Comparison of ENCODE assay signal across 9 cellular contexts in the genomic region with DNA sequence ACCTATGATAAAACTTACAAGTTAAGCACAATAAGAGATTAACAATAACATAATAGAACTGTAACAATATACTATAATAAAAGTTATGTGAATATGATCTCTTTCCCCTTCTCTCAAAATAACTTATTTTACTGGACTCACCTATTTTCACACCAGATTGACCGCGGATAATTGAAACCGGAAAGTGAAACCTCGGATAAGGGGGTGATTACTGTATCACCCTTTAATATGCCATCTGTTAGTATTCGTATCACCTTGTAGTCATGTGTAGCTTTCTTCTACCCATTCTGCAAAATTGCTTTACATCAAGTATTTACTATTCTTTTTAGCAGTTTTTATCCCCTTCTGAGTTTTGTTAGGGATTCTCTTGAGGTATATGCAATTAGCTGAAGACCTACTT. TPM values are rescaled to one million over a fixed set of nuclear protein-coding genes. Genes with fewer than 3 reads are reported as not detected.
DNase-seq lines count a peak whose midpoint lies in the region; ATAC-seq, FAIRE-seq and TF ChIP-seq lines count a peak whose summit lies in the region.
"Had no signal": no experiment of that assay in that cellular context is flagged by ENCODE, and none has a peak within 500 bp of the region (broad histone marks: within the 10 kb centered on the region; RNA-seq: fewer than 3 reads in every experiment).

No MANE protein-coding gene starts in this region.

- no peaks in the 10 kb centered on the region for H3K9me3 ChIP-seq in cardiac muscle cell (ENCODE audit: low read depth)
- no peaks in the 10 kb centered on the region for H3K9me3 ChIP-seq in HepG2 (ENCODE audit: low read length)
- no peaks in the 10 kb centered on the region for H3K9me3 ChIP-seq in upper lobe of right lung

- H3K9me3 Mint-ChIP-seq in activated naive CD8-positive, alpha-beta T cell treated with anti-CD3 and anti-CD28 coated beads for 36 hours, result no peaks in the 10 kb centered on the region

- DNase-seq in cardiac muscle cell (ENCODE audit: low read depth in 1 of 2, low spot score in 1 of 2), result no peak
- no peak for DNase-seq in Right ventricle myocardium inferior (ENCODE audit: missing footprints)
- no peak for DNase-seq in activated naive CD8-positive, alpha-beta T cell treated with anti-CD3 and anti-CD28 coated beads for 36 hours
- no peak for DNase-seq in HepG2 (ENCODE audit: low spot score)
- DNase-seq in upper lobe of right lung, result no peak
- no peak for DNase-seq in HCEC 1CT
- DNase-seq in NCI-H2029 (lab: John Stamatoyannopoulos, UW), result no peak

- H3K4me1 Mint-ChIP-seq in activated naive CD8-positive, alpha-beta T cell treated with anti-CD3 and anti-CD28 coated beads for 36 hours, result peaks cover 39% of the 10 kb centered on the region

- no peaks in the 10 kb centered on the region for H3K27me3 ChIP-seq in cardiac muscle cell
- H3K27me3 ChIP-seq in HepG2 (ENCODE audit: control insufficient read depth in 1 of 2, insufficient read depth in 2 of 2, low read length in 2 of 2), result no peaks in the 10 kb centered on the region; a peak in 1 of 5 replicates
- H3K27me3 ChIP-seq in upper lobe of right lung, result no peaks in the 10 kb centered on the region

- TF ChIP-seq EP300 in HepG2 (IDR thresholded peaks at IDR 0.05; ENCODE audit: low read depth in 2 of 2, low read length in 2 of 2) (no peak), HepG2 (CRISPR knock-in tag; IDR thresholded peaks at IDR 0.05; ENCODE audit: borderline replicate concordance) (no peak)

- no peaks in the 10 kb centered on the region for H3K36me3 ChIP-seq in cardiac muscle cell
- no peaks in the 10 kb centered on the region for H3K36me3 ChIP-seq in HepG2 (replicated peaks in 1 of 2; ENCODE audit: control insufficient read depth in 1 of 2, insufficient read depth in 2 of 2, low read length in 2 of 2)
- H3K36me3 ChIP-seq in upper lobe of right lung, result peaks cover 6% of the 10 kb centered on the region

- no peak for ATAC-seq in Right ventricle myocardium inferior
- ATAC-seq in HepG2, result no peak
- ATAC-seq in upper lobe of right lung, result no peak
- ATAC-seq in GM19035 (IDR thresholded peaks at IDR 0.05; ENCODE audit: unreplicated experiment), result no peak

- no peak for TF ChIP-seq RAD21 in HepG2 (CRISPR knock-in tag; IDR thresholded peaks at IDR 0.05)

- H3K36me3 Mint-ChIP-seq in activated naive CD8-positive, alpha-beta T cell treated with anti-CD3 and anti-CD28 coated beads for 36 hours, result peaks cover 27% of the 10 kb centered on the region

- BruUV-seq in HepG2 (replicated peaks; lab: Mats Ljungman, UMichigan), result no TSS peak

- peaks cover 2% of the 10 kb centered on the region; the same call in 1 of the 2 replicates for H4K20me1 ChIP-seq in HepG2 (ENCODE audit: insufficient read depth, low read length)

- TF ChIP-seq CTCF in cardiac muscle cell (IDR thresholded peaks at IDR 0.05; ENCODE audit: low read depth, low read length), result no peak
- no peak for TF ChIP-seq CTCF in HepG2 (CRISPR knock-in tag; IDR thresholded peaks at IDR 0.05)
- TF ChIP-seq CTCF in upper lobe of right lung (IDR thresholded peaks at IDR 0.05), result no peak

- H3K4me3 Mint-ChIP-seq in activated naive CD8-positive, alpha-beta T cell treated with anti-CD3 and anti-CD28 coated beads for 36 hours, result peak overlapping the region; percentile 94

- CTCF ChIA-PET in HepG2 (lab: Yijun Ruan, JAX; ENCODE audit: low intra/inter-chr PET ratio, low total read pairs), result no interaction called here

- H3K27ac ChIP-seq in cardiac muscle cell (no peak overlapping the region), HepG2 (ENCODE audit: extremely low read length, insufficient read depth, low read length) (no peak overlapping the region), upper lobe of right lung (peak overlapping the region; percentile 95)

- no peak overlapping the region for H2AFZ ChIP-seq in HepG2 (ENCODE audit: low read length)

- H3K4me1 ChIP-seq in cardiac muscle cell (ENCODE audit: low read depth) (peaks cover 13% of the 10 kb centered on the region), HepG2 (ENCODE audit: insufficient read depth, low read length) (peaks cover 34% of the 10 kb centered on the region), upper lobe of right lung (peaks cover 32% of the 10 kb centered on the region)

- no peak for FAIRE-seq in HepG2 (lab: Jason Lieb, UNC)

- peak overlapping the region; percentile 90 for H3K9ac ChIP-seq in HepG2 (ENCODE audit: insufficient read depth, low read depth, low read length)

- intact Hi-C loops in Right ventricle myocardium inferior (cut with DNase I) (no loop called here), HepG2 (cut with micrococcal nuclease; ENCODE audit: unreplicated experiment) (loop anchor here (5.0 kb wide), 1 partner anchor 124 kb away; the partner anchor contains the start of gene SPATA4), upper lobe of right lung (cut with DNase I) (no loop called here)

- H3K4me3 ChIP-seq in cardiac muscle cell (peak overlapping the region; percentile 82), HepG2 (replicated peaks in 1 of 3; ENCODE audit: insufficient read depth in 1 of 3, low read depth in 2 of 3, low read length in 3 of 3) (peak overlapping the region; percentile 85 to 98 (median 96); a peak in 5 of 6 replicates), upper lobe of right lung (peak overlapping the region; percentile 74)

- H3K79me2 ChIP-seq in HepG2 (ENCODE audit: insufficient read depth, low read length), result peaks cover 57% of the 10 kb centered on the region

- POLR2A ChIA-PET in HepG2 (lab: Yijun Ruan, JAX), result no interaction called here

- WGBS in HepG2 (ENCODE audit: low lambda C conversion rate), result 47% methylated on average over 5 of the region's 5 CpGs

- no peaks in the 10 kb centered on the region for H3K27me3 Mint-ChIP-seq in activated naive CD8-positive, alpha-beta T cell treated with anti-CD3 and anti-CD28 coated beads for 36 hours

- no peak for TF ChIP-seq POLR2A in HepG2 (IDR thresholded peaks at IDR 0.05; ENCODE audit: insufficient read depth in 1 of 2, low read depth in 2 of 2, low read length in 2 of 2)

- peak overlapping the region; percentile 90 for H3K4me2 ChIP-seq in HepG2 (ENCODE audit: low read depth, low read length)

- in situ Hi-C loops in HepG2 (cut with HindIII; ENCODE audit: extremely low pct_ligation_motif_present, low pct_unique_long_range_greater_than_20kb), result no loop called here

- H3K27ac Mint-ChIP-seq in activated naive CD8-positive, alpha-beta T cell treated with anti-CD3 and anti-CD28 coated beads for 36 hours, result peak overlapping the region; percentile 80

RNA-seq across cellular contexts. Expression of gene SPCS3, which starts 1.8 kb away (rescaled TPM):
- 45.1 and 47.1 TPM in 2 replicates for total RNA-seq in cardiac muscle cell
- 39.0 and 39.2 TPM in 2 replicates for polyA plus RNA-seq in cardiac muscle cell
- 87.9 TPM for total RNA-seq in Right ventricle myocardium inferior
- 100 to 1,000 TPM; 165 to 166 TPM for total RNA-seq in activated naive CD8-positive, alpha-beta T cell treated with anti-CD3 and anti-CD28 coated beads for 36 hours
- total RNA-seq in HepG2 (2016; rRNA removed; fragmentation: Illumina TruSeq; extraction: Trizol), result 47.2 and 57.0 TPM in 2 replicates
- 8.6 and 10.3 TPM in 2 replicates for total RNA-seq in HepG2 (2016; cell fraction: cytosol; rRNA removed; fragmentation: Illumina TruSeq; extraction: Trizol; ENCODE audit: low read depth)
- 52.2 and 60.9 TPM in 2 replicates for total RNA-seq in HepG2 (2016; cell fraction: insoluble cytoplasmic fraction; rRNA removed; fragmentation: Illumina TruSeq; extraction: Trizol)
- total RNA-seq in HepG2 (2016; cell fraction: membrane; rRNA removed; fragmentation: Illumina TruSeq; extraction: Trizol), result 15.1 and 18.8 TPM in 2 replicates
- total RNA-seq in HepG2 (2016; cell fraction: nucleus; rRNA removed; fragmentation: Illumina TruSeq; extraction: Trizol), result 84.2 and 90.4 TPM in 2 replicates
- 23.5 and 26.3 TPM in 2 replicates for polyA plus RNA-seq in HepG2 (2011; rRNA removed)
- 11.0 and 16.7 TPM in 2 replicates for polyA plus RNA-seq in HepG2 (2011; cell fraction: cytosol; rRNA removed)
- polyA plus RNA-seq in HepG2 (2011; cell fraction: nucleus; rRNA removed), result 23.0 and 25.6 TPM in 2 replicates
- 27.2 and 30.8 TPM in 2 replicates for polyA plus RNA-seq in HepG2 (2012)
- 12.2 and 19.7 TPM in 2 replicates for polyA plus RNA-seq in HepG2 (2016; cell fraction: cytosol; fragmentation: Illumina TruSeq; extraction: Trizol; ENCODE audit: low read depth)
- 34.6 and 35.9 TPM in 2 replicates for polyA plus RNA-seq in HepG2 (2016; cell fraction: insoluble cytoplasmic fraction; fragmentation: Illumina TruSeq; extraction: Trizol; ENCODE audit: low read depth)
- polyA plus RNA-seq in HepG2 (2016; cell fraction: membrane; fragmentation: Illumina TruSeq; extraction: Trizol; ENCODE audit: low read depth), result 9.4 and 10.0 TPM in 2 replicates
- 80.2 and 84.3 TPM in 2 replicates for polyA plus RNA-seq in HepG2 (2016; cell fraction: nucleus; fragmentation: Illumina TruSeq; extraction: Trizol; ENCODE audit: insufficient read depth, low read depth)
- 16.3 and 39.4 TPM in 2 replicates for polyA minus RNA-seq in HepG2 (2011; rRNA and poly(A)+ RNA removed; ENCODE audit: low replicate concordance)
- 21.6 and 23.5 TPM in 2 replicates for polyA minus RNA-seq in HepG2 (2011; cell fraction: cytosol; rRNA and poly(A)+ RNA removed)
- 68.1 and 82.7 TPM in 2 replicates for polyA minus RNA-seq in HepG2 (2011; cell fraction: nucleus; rRNA and poly(A)+ RNA removed)
- 151 TPM for total RNA-seq in upper lobe of right lung

RNA-seq across cellular contexts. Expression of gene ASB5, which starts 52.6 kb away (rescaled TPM):
- not detected in 2 replicates for total RNA-seq in cardiac muscle cell
- 0.45 TPM in 1 of 2 replicates, not detected in the other for polyA plus RNA-seq in cardiac muscle cell
- 2.7 TPM for total RNA-seq in Right ventricle myocardium inferior
- total RNA-seq in activated naive CD8-positive, alpha-beta T cell treated with anti-CD3 and anti-CD28 coated beads for 36 hours, result not detected
- total RNA-seq in HepG2 (2016; rRNA removed; fragmentation: Illumina TruSeq; extraction: Trizol), result not detected in 2 replicates
- total RNA-seq in HepG2 (2016; cell fraction: cytosol; rRNA removed; fragmentation: Illumina TruSeq; extraction: Trizol; ENCODE audit: low read depth), result not detected in 2 replicates
- total RNA-seq in HepG2 (2016; cell fraction: insoluble cytoplasmic fraction; rRNA removed; fragmentation: Illumina TruSeq; extraction: Trizol), result not detected in 2 replicates
- not detected in 2 replicates for total RNA-seq in HepG2 (2016; cell fraction: membrane; rRNA removed; fragmentation: Illumina TruSeq; extraction: Trizol)
- not detected in 2 replicates for total RNA-seq in HepG2 (2016; cell fraction: nucleus; rRNA removed; fragmentation: Illumina TruSeq; extraction: Trizol)
- not detected in 2 replicates for polyA plus RNA-seq in HepG2 (2011; rRNA removed)
- polyA plus RNA-seq in HepG2 (2011; cell fraction: cytosol; rRNA removed), result not detected in 2 replicates
- polyA plus RNA-seq in HepG2 (2011; cell fraction: nucleus; rRNA removed), result not detected in 2 replicates
- polyA plus RNA-seq in HepG2 (2012), result not detected in 2 replicates
- polyA plus RNA-seq in HepG2 (2016; cell fraction: cytosol; fragmentation: Illumina TruSeq; extraction: Trizol; ENCODE audit: low read depth), result not detected in 2 replicates
- polyA plus RNA-seq in HepG2 (2016; cell fraction: insoluble cytoplasmic fraction; fragmentation: Illumina TruSeq; extraction: Trizol; ENCODE audit: low read depth), result not detected in 2 replicates
- polyA plus RNA-seq in HepG2 (2016; cell fraction: membrane; fragmentation: Illumina TruSeq; extraction: Trizol; ENCODE audit: low read depth), result not detected in 2 replicates
- polyA plus RNA-seq in HepG2 (2016; cell fraction: nucleus; fragmentation: Illumina TruSeq; extraction: Trizol; ENCODE audit: insufficient read depth, low read depth), result not detected in 2 replicates
- polyA minus RNA-seq in HepG2 (2011; rRNA and poly(A)+ RNA removed; ENCODE audit: low replicate concordance), result not detected in 2 replicates
- not detected in 2 replicates for polyA minus RNA-seq in HepG2 (2011; cell fraction: cytosol; rRNA and poly(A)+ RNA removed)
- not detected in 2 replicates for polyA minus RNA-seq in HepG2 (2011; cell fraction: nucleus; rRNA and poly(A)+ RNA removed)
- total RNA-seq in upper lobe of right lung, result not detected
- total RNA-seq: G401 had no signal
